In genomic region chr15:77083381-77084160, GRCh38 we compare ENCODE assay signal across 9 cellular contexts. TPM values are rescaled to one million over a fixed set of nuclear protein-coding genes. Genes with fewer than 3 reads are reported as not detected.
DNase-seq lines count a peak whose midpoint lies in the region; ATAC-seq, FAIRE-seq and TF ChIP-seq lines count a peak whose summit lies in the region.
"Had no signal": no experiment of that assay in that cellular context is flagged by ENCODE, and none has a peak within 500 bp of the region (broad histone marks: within the 10 kb centered on the region; RNA-seq: fewer than 3 reads in every experiment).

No MANE protein-coding gene starts in this region.

- H2AFZ ChIP-seq in endothelial cell of umbilical vein (ENCODE audit: low read depth, low read length) = peak overlapping the region; percentile 92
- H2AFZ ChIP-seq: PC-9 had no signal

- dilution Hi-C loops in endothelial cell of umbilical vein (cut with MboI; ENCODE audit: extremely low pct_ligation_motif_present, low sequenced_read_pairs) = no loop called here

- H3K4me2 ChIP-seq in endothelial cell of umbilical vein (ENCODE audit: insufficient read depth, low read length) = peak overlapping the region; percentile 71
- H3K4me2 ChIP-seq: PC-9 had no signal

- TF ChIP-seq CTCF in endothelial cell of umbilical vein (IDR thresholded peaks at IDR 0.05; ENCODE audit: extremely low read depth in 1 of 2, insufficient read depth in 1 of 2, low read depth in 1 of 2, low read length in 2 of 2) = no peak
- TF ChIP-seq CTCF in foreskin fibroblast (IDR thresholded peaks at IDR 0.05; ENCODE audit: low read depth, low read length) = no peak

- POLR2A ChIA-PET in endothelial cell of umbilical vein (lab: Charles Lee) = no interaction called here

- peaks cover 7% of the 10 kb centered on the region for H3K4me1 ChIP-seq in endothelial cell of umbilical vein (ENCODE audit: control insufficient read depth, extremely low read depth, insufficient read depth, low read length)

- no peaks in the 10 kb centered on the region for H4K20me1 ChIP-seq in endothelial cell of umbilical vein (replicated peaks; ENCODE audit: control insufficient read depth, extremely low read depth, insufficient read depth, low read length)

- no TSS peak for BruUV-seq in endothelial cell of umbilical vein (replicated peaks; lab: Mats Ljungman, UMichigan)

- no peaks in the 10 kb centered on the region for H3K79me2 ChIP-seq in endothelial cell of umbilical vein (ENCODE audit: control insufficient read depth, insufficient read depth, low read length)

- peak overlapping the region in 2 of 3 experiments; percentile 13 to 41 for H3K4me3 ChIP-seq in endothelial cell of umbilical vein (replicated peaks in 1 of 3; ENCODE audit: insufficient read depth in 1 of 3, low read depth in 1 of 3, low read length in 3 of 3)
- no peak overlapping the region for H3K4me3 ChIP-seq in foreskin fibroblast (ENCODE audit: low read depth in 1 of 2, low read length in 2 of 2)
- H3K4me3 ChIP-seq: PC-9 had no signal

- H3K27ac ChIP-seq in endothelial cell of umbilical vein (ENCODE audit: insufficient read depth, low read depth, low read length) = no peak overlapping the region
- H3K27ac ChIP-seq: PC-9 had no signal

- DNase-seq in GM12891 (ENCODE audit: insufficient read length, low spot score) (peak; percentile 64), NCI-H460 (ENCODE audit: extremely low read depth, low read depth) (peak; percentile 78), endothelial cell of umbilical vein (ENCODE audit: low read depth, low spot score) (peak; percentile 34), midbrain (lab: John Stamatoyannopoulos, UW) (peak; percentile 32), foreskin fibroblast (no peak)
- peak; percentile 36 for DNase-seq in activated CD8-positive, alpha-beta memory T cell treated with anti-CD3 and anti-CD28 coated beads, Interleukin-2, amount 50 U/mL, for 24 hours (ENCODE audit: extremely low read depth)
- peak; percentile 35 to 55 for DNase-seq in stimulated activated CD8-positive, alpha-beta memory T cell treated with anti-CD3 and anti-CD28 coated beads, Interleukin-15, amount 100 ng/mL, for 48 hours (ENCODE audit: low read depth in 2 of 2)

- FAIRE-seq in GM12891 (lab: Jason Lieb, UNC) (peak; percentile 92), endothelial cell of umbilical vein (lab: Jason Lieb, UNC) (peak; percentile 71)

- no peaks in the 10 kb centered on the region for H3K36me3 ChIP-seq in endothelial cell of umbilical vein (ENCODE audit: control insufficient read depth in 2 of 2, extremely low read depth in 1 of 2, insufficient read depth in 2 of 2, low read length in 2 of 2)

- intact Hi-C loops in endothelial cell of umbilical vein (cut with micrococcal nuclease) = no loop called here

- no peaks in the 10 kb centered on the region for H3K9me3 ChIP-seq in endothelial cell of umbilical vein (replicated peaks; ENCODE audit: control insufficient read depth, insufficient read depth, low read length)

- H3K9me1 ChIP-seq in endothelial cell of umbilical vein (replicated peaks; ENCODE audit: control insufficient read depth, extremely low read depth, insufficient read depth, low read length) = no peaks in the 10 kb centered on the region

- H3K9ac ChIP-seq in endothelial cell of umbilical vein (replicated peaks; ENCODE audit: extremely low read depth, insufficient read depth, low read length) = peak overlapping the region; percentile 6

- peak; percentile 75 for ATAC-seq in HG03039 (IDR thresholded peaks at IDR 0.05; ENCODE audit: unreplicated experiment)

- CTCF ChIA-PET in endothelial cell of umbilical vein (lab: Charles Lee) = no interaction called here

- TF ChIP-seq POLR2A in GM12891 (IDR thresholded peaks at IDR 0.05; ENCODE audit: low read depth, low read length) (no peak), endothelial cell of umbilical vein (IDR thresholded peaks at IDR 0.05; ENCODE audit: low read depth, low read length) (no peak)

- H3K27me3 ChIP-seq in endothelial cell of umbilical vein (ENCODE audit: control insufficient read depth in 2 of 2, insufficient read depth in 2 of 2, low read length in 2 of 2) = no peaks in the 10 kb centered on the region

TF ChIP-seq in GM12891, 5 proteins besides CTCF, POLR2A, EP300 and RAD21:
- no peak for TF ChIP-seq TAF1 (IDR thresholded peaks at IDR 0.05; ENCODE audit: low read depth, low read length)
- TF ChIP-seq SPI1 (IDR thresholded peaks at IDR 0.05; ENCODE audit: low read depth, low read length) = no peak
- peak; percentile 79 for TF ChIP-seq POU2F2 (IDR thresholded peaks at IDR 0.05; ENCODE audit: low read depth, low read length)
- TF ChIP-seq PAX5 (IDR thresholded peaks at IDR 0.05; ENCODE audit: insufficient read depth, low read length, severe bottlenecking) = no peak
- no peak for TF ChIP-seq POLR2AphosphoS5 (IDR thresholded peaks at IDR 0.05; ENCODE audit: low read depth, low read length)

TF ChIP-seq in endothelial cell of umbilical vein, 7 proteins besides CTCF, POLR2A, EP300 and RAD21:
- no peak for TF ChIP-seq GATA2 (IDR thresholded peaks at IDR 0.05; ENCODE audit: insufficient read depth, insufficient read length, low read depth, low read length)
- TF ChIP-seq MAX (IDR thresholded peaks at IDR 0.05; ENCODE audit: insufficient read depth, insufficient read length) = no peak
- no peak for TF ChIP-seq EZH2 (IDR thresholded peaks at IDR 0.05; ENCODE audit: borderline replicate concordance, low read depth, low read length, severe bottlenecking)
- TF ChIP-seq FOS (IDR thresholded peaks at IDR 0.05; ENCODE audit: borderline replicate concordance, insufficient read depth, low read length) = no peak
- TF ChIP-seq POLR2AphosphoS5 (IDR thresholded peaks at IDR 0.05; ENCODE audit: insufficient read depth, low read depth, low read length) = no peak
- TF ChIP-seq JUN (IDR thresholded peaks at IDR 0.05; ENCODE audit: borderline replicate concordance, insufficient read depth, insufficient read length, low read depth) = no peak
- no peak for TF ChIP-seq MYC (IDR thresholded peaks at IDR 0.05; ENCODE audit: low read depth, low read length)

RNA-seq across cellular contexts. Expression of gene TSPAN3, which starts 12.7 kb away (rescaled TPM):
- 34.5 TPM for polyA plus RNA-seq in GM12891 (2012; ENCODE audit: low read depth, missing spikeins)
- total RNA-seq in NCI-H460 (2014; rRNA removed; shearing (Covaris generic)) = 147 and 149 TPM in 2 replicates
- 159 and 205 TPM in 2 replicates for polyA plus RNA-seq in NCI-H460 (2014; cell fraction: nucleus; rRNA removed)
- 202 and 215 TPM in 2 replicates for total RNA-seq in endothelial cell of umbilical vein
- 540 and 606 TPM in 2 replicates for polyA plus RNA-seq in endothelial cell of umbilical vein
- 355 and 426 TPM in 2 replicates for polyA plus RNA-seq in endothelial cell of umbilical vein (2011; cell fraction: cytosol; rRNA removed)
- 183 and 205 TPM in 2 replicates for polyA plus RNA-seq in endothelial cell of umbilical vein (2011; cell fraction: nucleus; rRNA removed)
- polyA plus RNA-seq in endothelial cell of umbilical vein (2012) = 245 and 300 TPM in 2 replicates
- polyA minus RNA-seq in endothelial cell of umbilical vein = 517 and 589 TPM in 2 replicates
- 73.8 TPM for polyA minus RNA-seq in endothelial cell of umbilical vein (2011; cell fraction: cytosol; rRNA and poly(A)+ RNA removed)
- 67.3 and 107 TPM in 2 replicates for polyA minus RNA-seq in endothelial cell of umbilical vein (2011; cell fraction: nucleus; rRNA and poly(A)+ RNA removed)

Comparison
In these comparisons a context has a peak if more than half of its experiments do, and no peak if none do; other contexts are left out.
1. DNase-seq: peak in GM12891 (single experiment), NCI-H460 (single experiment), activated CD8-positive, alpha-beta memory T cell treated with anti-CD3 and anti-CD28 coated beads, Interleukin-2, amount 50 U/mL, for 24 hours (single experiment), endothelial cell of umbilical vein (single experiment), midbrain (single experiment) and stimulated activated CD8-positive, alpha-beta memory T cell treated with anti-CD3 and anti-CD28 coated beads, Interleukin-15, amount 100 ng/mL, for 48 hours (2 of 2); none in foreskin fibroblast (0 of 2).
2. H3K4me3 ChIP-seq: peak in endothelial cell of umbilical vein (2 of 3); none in foreskin fibroblast (0 of 2).